19 cellular contexts compared by ENCODE assay signal in the genomic region with DNA sequence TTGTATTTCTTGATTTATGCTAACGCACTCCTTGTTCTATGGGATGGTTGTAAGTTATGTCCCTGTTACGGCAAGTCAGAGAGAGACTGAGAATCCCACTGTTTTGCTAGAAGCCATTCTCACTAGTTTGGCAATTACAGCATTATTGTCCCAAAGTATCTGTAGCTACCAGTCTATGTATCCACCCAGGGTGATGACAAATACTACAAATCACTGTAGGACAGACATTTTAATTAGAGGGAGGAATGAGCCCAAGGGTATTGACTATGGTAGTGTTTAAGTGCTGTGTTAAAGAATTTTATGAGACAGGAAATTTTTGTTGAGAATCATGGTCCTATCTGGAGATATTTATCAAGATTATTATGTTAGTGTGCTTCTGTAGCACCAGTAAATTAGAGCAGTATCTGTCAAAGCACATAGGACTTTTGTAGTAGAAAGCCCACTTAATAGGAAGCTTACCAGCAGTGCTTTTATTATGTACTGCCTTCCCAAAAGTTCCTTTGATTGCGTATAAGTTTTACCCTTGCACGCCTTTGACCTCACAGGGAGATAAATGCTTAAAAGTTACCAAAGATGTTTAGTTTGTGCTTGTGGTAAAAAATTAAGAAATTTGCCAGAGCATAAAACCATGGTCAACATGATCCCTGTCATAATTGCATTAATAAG. TPM values are rescaled to one million over a fixed set of nuclear protein-coding genes. Genes with fewer than 3 reads are reported as not detected.
A peak's percentile ranks its signal among the peaks of the same experiment; 100 is the strongest.
DNase-seq lines count a peak whose midpoint lies in the region; ATAC-seq and TF ChIP-seq lines count a peak whose summit lies in the region.
"Had no signal": no experiment of that assay in that cellular context is flagged by ENCODE, and none has a peak within 500 bp of the region (broad histone marks: within the 10 kb centered on the region; RNA-seq: fewer than 3 reads in every experiment).

No MANE protein-coding gene starts in this region.

- peaks cover 90% of the 10 kb centered on the region for H3K4me1 Mint-ChIP-seq in activated naive CD4-positive, alpha-beta T cell treated with anti-CD3 and anti-CD28 coated beads, Interleukin-2, amount 10 ng/mL, durations not matched to agents 7 days and 5 days
- H3K4me1 Mint-ChIP-seq in type B pancreatic cell (ENCODE audit: unreplicated experiment), result peaks cover 13% of the 10 kb centered on the region
- H3K4me1 Mint-ChIP-seq: neural progenitor cell had no signal

- CTCF ChIA-PET in activated naive CD4-positive, alpha-beta T cell treated with anti-CD3 and anti-CD28 coated beads, Interleukin-2, amount 10 ng/mL, durations not matched to agents 7 days and 5 days (lab: Charles Lee), result interaction anchor here (0.8 to 2.3 kb wide), 9 partner anchors 9 to 138 kb away, joined by 3 to 14 read pairs (median 5); a partner anchor contains a TSS

- no peak overlapping the region for H3K27ac ChIP-seq in SK-N-MC
- peak overlapping the region; percentile 90 for H3K27ac ChIP-seq in effector memory CD4-positive, alpha-beta T cell (ENCODE audit: insufficient read depth, low read length, poor library complexity, severe bottlenecking)
- H3K27ac ChIP-seq: neural progenitor cell had no signal

- H3K9ac ChIP-seq in SK-N-MC (ENCODE audit: insufficient read length), result no peak overlapping the region
- H3K9ac ChIP-seq: neural progenitor cell had no signal

- TF ChIP-seq CTCF in type B pancreatic cell (conservative IDR thresholded peaks at IDR 0.05), result no peak

- DNase-seq in activated naive CD4-positive, alpha-beta T cell treated with anti-CD3 and anti-CD28 coated beads, Interleukin-2, amount 10 ng/mL, durations not matched to agents 7 days and 5 days, result no peak
- no peak for DNase-seq in activated naive CD4-positive, alpha-beta T cell (lab: John Stamatoyannopoulos, UW)
- DNase-seq in SK-N-MC (ENCODE audit: low read depth, low spot score) (peak; percentile 71), type B pancreatic cell (ENCODE audit: extremely low spot score, unreplicated experiment) (no peak), NCI-H1694 treated with DMSO at 0.1 percent for 48 hours (lab: John Stamatoyannopoulos, UW) (no peak)
- DNase-seq in effector memory CD4-positive, alpha-beta T cell, result no peak
- DNase-seq: activated CD4-positive, CD25-positive, alpha-beta regulatory T cell treated with anti-CD3 and anti-CD28 coated beads, Interleukin-2, amount 50 U/mL, for 72 hours; activated gamma-delta T cell treated with Interleukin-2 at 50 U/mL for 16 hours; Karpas-422; mammary epithelial cell; right cardiac atrium; stimulated activated CD8-positive, alpha-beta memory T cell treated with anti-CD3 and anti-CD28 coated beads, Interleukin-4, amount 100 ng/mL, for 48 hours had no signal

- peak overlapping the region; percentile 93 for H3K27ac Mint-ChIP-seq in activated naive CD4-positive, alpha-beta T cell treated with anti-CD3 and anti-CD28 coated beads, Interleukin-2, amount 10 ng/mL, durations not matched to agents 7 days and 5 days
- H3K27ac Mint-ChIP-seq in type B pancreatic cell, result peak overlapping the region; percentile 49
- H3K27ac Mint-ChIP-seq: neural progenitor cell had no signal

- no peaks in the 10 kb centered on the region for H3K9me3 Mint-ChIP-seq in activated naive CD4-positive, alpha-beta T cell treated with anti-CD3 and anti-CD28 coated beads, Interleukin-2, amount 10 ng/mL, durations not matched to agents 7 days and 5 days
- no peaks in the 10 kb centered on the region for H3K9me3 Mint-ChIP-seq in type B pancreatic cell
- H3K9me3 Mint-ChIP-seq: neural progenitor cell had no signal

- H3K36me3 Mint-ChIP-seq in activated naive CD4-positive, alpha-beta T cell treated with anti-CD3 and anti-CD28 coated beads, Interleukin-2, amount 10 ng/mL, durations not matched to agents 7 days and 5 days, result peaks cover 53% of the 10 kb centered on the region
- H3K36me3 Mint-ChIP-seq in type B pancreatic cell, result peaks cover 5% of the 10 kb centered on the region
- H3K36me3 Mint-ChIP-seq: neural progenitor cell had no signal

- H3K4me1 ChIP-seq in effector memory CD4-positive, alpha-beta T cell (ENCODE audit: control insufficient read depth, insufficient read depth, low read length, poor library complexity, severe bottlenecking), result peaks cover 75% of the 10 kb centered on the region

- H3K36me3 ChIP-seq in SK-N-MC (ENCODE audit: insufficient read depth, low read length), result no peaks in the 10 kb centered on the region
- no peaks in the 10 kb centered on the region for H3K36me3 ChIP-seq in effector memory CD4-positive, alpha-beta T cell (ENCODE audit: control insufficient read depth, insufficient read depth, low read length)
- H3K36me3 ChIP-seq: cardiac muscle cell, neural progenitor cell, tibial nerve had no signal

- H3K9me3 ChIP-seq in SK-N-MC (ENCODE audit: low read depth, low read length), result no peaks in the 10 kb centered on the region
- H3K9me3 ChIP-seq in effector memory CD4-positive, alpha-beta T cell (ENCODE audit: control insufficient read depth, low read length), result no peaks in the 10 kb centered on the region
- H3K9me3 ChIP-seq: tibial nerve had no signal

- H3K4me3 Mint-ChIP-seq in activated naive CD4-positive, alpha-beta T cell treated with anti-CD3 and anti-CD28 coated beads, Interleukin-2, amount 10 ng/mL, durations not matched to agents 7 days and 5 days, result peak overlapping the region; percentile 67
- H3K4me3 Mint-ChIP-seq in type B pancreatic cell, result peak overlapping the region; percentile 57
- H3K4me3 Mint-ChIP-seq: neural progenitor cell had no signal

- no peak for ATAC-seq in HG02973 (IDR thresholded peaks at IDR 0.05; ENCODE audit: unreplicated experiment)
- no peak for ATAC-seq in GM21786 (IDR thresholded peaks at IDR 0.05; ENCODE audit: unreplicated experiment)
- ATAC-seq: right cardiac atrium had no signal

- no peaks in the 10 kb centered on the region for H3K27me3 Mint-ChIP-seq in activated naive CD4-positive, alpha-beta T cell treated with anti-CD3 and anti-CD28 coated beads, Interleukin-2, amount 10 ng/mL, durations not matched to agents 7 days and 5 days
- H3K27me3 Mint-ChIP-seq in type B pancreatic cell, result no peaks in the 10 kb centered on the region

- no peak overlapping the region; the same call in 1 of the 2 replicates for H3K4me3 ChIP-seq in SK-N-MC
- peak overlapping the region; percentile 48 for H3K4me3 ChIP-seq in effector memory CD4-positive, alpha-beta T cell (ENCODE audit: insufficient read depth, low read depth, low read length, poor library complexity, severe bottlenecking)
- H3K4me3 ChIP-seq: cardiac muscle cell, neural progenitor cell, tibial nerve had no signal

- H3K27me3 ChIP-seq in effector memory CD4-positive, alpha-beta T cell (replicated peaks; ENCODE audit: control insufficient read depth, insufficient read depth, low read length, poor library complexity, severe bottlenecking), result no peaks in the 10 kb centered on the region
- H3K27me3 ChIP-seq: cardiac muscle cell, neural progenitor cell, tibial nerve had no signal

RNA-seq across cellular contexts. Expression of a gene that starts 10.7 kb away (rescaled TPM):
- 19.1 and 59.0 TPM in 2 replicates for total RNA-seq in type B pancreatic cell (ENCODE audit: low replicate concordance)

RNA-seq across cellular contexts. Expression of a gene that starts 51.0 kb away (rescaled TPM):
- 12.2 and 25.3 TPM in 2 replicates for total RNA-seq in type B pancreatic cell (ENCODE audit: low replicate concordance)
- total RNA-seq: fibroblast of villous mesenchyme, NCI-H460 had no signal
